In genomic region chr14:90399541-90400444, GRCh38 we compare ENCODE assay signal across 8 cellular contexts. TPM values are rescaled to one million over a fixed set of nuclear protein-coding genes. Genes with fewer than 3 reads are reported as not detected.
DNase-seq lines count a peak whose midpoint lies in the region; ATAC-seq and TF ChIP-seq lines count a peak whose summit lies in the region.

No MANE protein-coding gene starts in this region.

- H3K4me1 ChIP-seq in fibroblast of lung (ENCODE audit: control insufficient read depth, extremely low read depth, insufficient read depth, low read length): peaks cover 12% of the 10 kb centered on the region

- peak overlapping the region; percentile 97 for H3K4me2 ChIP-seq in fibroblast of lung (ENCODE audit: extremely low read depth, insufficient read depth, low read length)

- H4K20me1 ChIP-seq in fibroblast of lung (ENCODE audit: control insufficient read depth, extremely low read depth, insufficient read depth, low read length): peaks cover 12% of the 10 kb centered on the region

- peak overlapping the region; percentile 96 for H3K4me3 Mint-ChIP-seq in activated T-helper 1 cell treated with anti-CD3 and anti-CD28 coated beads, Interleukin-12 subunit alpha, Interleukin-12 subunit beta, Interleukin-2, Interleukin-4 antibody, amounts not matched to agents 30 ng/mL and 10 ng/mL and 1 ng/mL, durations not matched to agents 14 hours and 24 hours and 36 hours
- H3K4me3 Mint-ChIP-seq in nephron: peak overlapping the region; percentile 73 to 96 (median 95)

- peak overlapping the region; percentile 73 for H3K27ac Mint-ChIP-seq in activated T-helper 1 cell treated with anti-CD3 and anti-CD28 coated beads, Interleukin-12 subunit alpha, Interleukin-12 subunit beta, Interleukin-2, Interleukin-4 antibody, amounts not matched to agents 30 ng/mL and 10 ng/mL and 1 ng/mL, durations not matched to agents 14 hours and 24 hours and 36 hours
- H3K27ac Mint-ChIP-seq in nephron: peak overlapping the region in 2 of 3 experiments; percentile 3 to 6

- no peaks in the 10 kb centered on the region for H3K9me3 Mint-ChIP-seq in activated T-helper 1 cell treated with anti-CD3 and anti-CD28 coated beads, Interleukin-12 subunit alpha, Interleukin-12 subunit beta, Interleukin-2, Interleukin-4 antibody, amounts not matched to agents 30 ng/mL and 10 ng/mL and 1 ng/mL, durations not matched to agents 14 hours and 24 hours and 36 hours
- H3K9me3 Mint-ChIP-seq in nephron: no peaks in the 10 kb centered on the region

- intact Hi-C loops in activated T-helper 1 cell treated with anti-CD3 and anti-CD28 coated beads, Interleukin-12 subunit alpha, Interleukin-12 subunit beta, Interleukin-2, Interleukin-4 antibody, amounts not matched to agents 30 ng/mL and 10 ng/mL and 1 ng/mL, durations not matched to agents 14 hours and 24 hours and 36 hours (cut with micrococcal nuclease): loop anchor here (1.0 to 5.0 kb wide), 6 partner anchors 32 to 663 kb away; partner anchors contain the start of gene RPS6KA5

- H3K4me3 ChIP-seq in fibroblast of lung (replicated peaks in 1 of 4; ENCODE audit: control extremely low read depth in 1 of 4, insufficient read depth in 1 of 4, low read depth in 3 of 4, low read length in 4 of 4): peak overlapping the region; percentile 83 to 86 (median 86)

- no peak overlapping the region for H3K9ac ChIP-seq in fibroblast of lung (ENCODE audit: insufficient read depth, low read length)

- H3K27ac ChIP-seq in fibroblast of lung (ENCODE audit: insufficient read depth, low read length): peak overlapping the region; percentile 52

- no peak overlapping the region for H2AFZ ChIP-seq in fibroblast of lung (ENCODE audit: low read length)

- H3K79me2 ChIP-seq in fibroblast of lung (ENCODE audit: control insufficient read depth, insufficient read depth, low read length): peaks cover 49% of the 10 kb centered on the region

- TF ChIP-seq CTCF in fibroblast of lung (conservative IDR thresholded peaks at IDR 0.05 in 1 of 2, IDR thresholded peaks at IDR 0.05 in 1 of 2; ENCODE audit: low read depth in 1 of 2, low read length in 2 of 2) (peak; percentile 99), nephron (IDR thresholded peaks at IDR 0.05; ENCODE audit: unreplicated experiment in 3 of 3) (peak; percentile 99 to 100 (median 100))

- peaks cover 2% of the 10 kb centered on the region for H3K27me3 Mint-ChIP-seq in activated T-helper 1 cell treated with anti-CD3 and anti-CD28 coated beads, Interleukin-12 subunit alpha, Interleukin-12 subunit beta, Interleukin-2, Interleukin-4 antibody, amounts not matched to agents 30 ng/mL and 10 ng/mL and 1 ng/mL, durations not matched to agents 14 hours and 24 hours and 36 hours (ENCODE audit: insufficient read depth)
- H3K27me3 Mint-ChIP-seq in nephron (ENCODE audit: low read depth): no peaks in the 10 kb centered on the region

- peaks cover 20% of the 10 kb centered on the region for H3K36me3 ChIP-seq in fibroblast of lung (ENCODE audit: control insufficient read depth, insufficient read depth, low read length)

- peaks cover 54% of the 10 kb centered on the region for H3K36me3 Mint-ChIP-seq in activated T-helper 1 cell treated with anti-CD3 and anti-CD28 coated beads, Interleukin-12 subunit alpha, Interleukin-12 subunit beta, Interleukin-2, Interleukin-4 antibody, amounts not matched to agents 30 ng/mL and 10 ng/mL and 1 ng/mL, durations not matched to agents 14 hours and 24 hours and 36 hours (ENCODE audit: low read depth)
- H3K36me3 Mint-ChIP-seq in nephron (ENCODE audit: low read depth): peaks cover 52% of the 10 kb centered on the region

- H3K27me3 ChIP-seq in fibroblast of lung (ENCODE audit: control insufficient read depth, insufficient read depth, low read length): no peaks in the 10 kb centered on the region

- no peaks in the 10 kb centered on the region for H3K9me3 ChIP-seq in fibroblast of lung (ENCODE audit: control insufficient read depth, insufficient read depth, low read depth, low read length)

- peaks cover 70% of the 10 kb centered on the region for H3K4me1 Mint-ChIP-seq in activated T-helper 1 cell treated with anti-CD3 and anti-CD28 coated beads, Interleukin-12 subunit alpha, Interleukin-12 subunit beta, Interleukin-2, Interleukin-4 antibody, amounts not matched to agents 30 ng/mL and 10 ng/mL and 1 ng/mL, durations not matched to agents 14 hours and 24 hours and 36 hours (ENCODE audit: low read depth)
- peaks cover 41% of the 10 kb centered on the region for H3K4me1 Mint-ChIP-seq in nephron

- DNase-seq in DMS79 treated with DMSO at 0.1 percent for 48 hours (lab: John Stamatoyannopoulos, UW): peak; percentile 98
- DNase-seq in Kasumi-1 (lab: John Stamatoyannopoulos, UW): peak; percentile 96 to 97
- DNase-seq in RKO (ENCODE audit: low spot score): peak; percentile 95
- peak; percentile 79 for DNase-seq in activated T-helper 1 cell treated with anti-CD3 and anti-CD28 coated beads, Interleukin-12 subunit alpha, Interleukin-12 subunit beta, Interleukin-2, Interleukin-4 antibody, amounts not matched to agents 30 ng/mL and 10 ng/mL and 1 ng/mL, durations not matched to agents 14 hours and 24 hours and 36 hours (ENCODE audit: low spot score)
- peak; percentile 88 to 92 for DNase-seq in fibroblast of lung (ENCODE audit: low read depth in 2 of 2)
- peak; percentile 65 to 86 (median 81) for DNase-seq in stimulated activated naive CD4-positive, alpha-beta T cell (lab: John Stamatoyannopoulos, UW)

- ATAC-seq in GM21786 (IDR thresholded peaks at IDR 0.05; ENCODE audit: unreplicated experiment): peak; percentile 52

RNA-seq across cellular contexts. Expression of gene CALM1, which starts 3.0 kb away (rescaled TPM):
- 513 and 521 TPM in 2 replicates for total RNA-seq in activated T-helper 1 cell treated with anti-CD3 and anti-CD28 coated beads, Interleukin-12 subunit alpha, Interleukin-12 subunit beta, Interleukin-2, Interleukin-4 antibody, amounts not matched to agents 30 ng/mL and 10 ng/mL and 1 ng/mL, durations not matched to agents 14 hours and 24 hours and 36 hours
- total RNA-seq in fibroblast of lung: 269 and 632 TPM in 2 replicates
- 620 and 700 TPM in 2 replicates for polyA plus RNA-seq in fibroblast of lung
- polyA plus RNA-seq in fibroblast of lung (2012): 339 and 423 TPM in 2 replicates
- 38.2 and 45.4 TPM in 2 replicates for polyA minus RNA-seq in fibroblast of lung (ENCODE audit: low replicate concordance)

Comparison
In these comparisons a context has a peak if more than half of its experiments do, and no peak if none do; other contexts are left out.
1. Peak in every context shown above with its lines: DNase-seq, ATAC-seq, H3K4me3 ChIP-seq and H3K27ac ChIP-seq.